In the genomic region with DNA sequence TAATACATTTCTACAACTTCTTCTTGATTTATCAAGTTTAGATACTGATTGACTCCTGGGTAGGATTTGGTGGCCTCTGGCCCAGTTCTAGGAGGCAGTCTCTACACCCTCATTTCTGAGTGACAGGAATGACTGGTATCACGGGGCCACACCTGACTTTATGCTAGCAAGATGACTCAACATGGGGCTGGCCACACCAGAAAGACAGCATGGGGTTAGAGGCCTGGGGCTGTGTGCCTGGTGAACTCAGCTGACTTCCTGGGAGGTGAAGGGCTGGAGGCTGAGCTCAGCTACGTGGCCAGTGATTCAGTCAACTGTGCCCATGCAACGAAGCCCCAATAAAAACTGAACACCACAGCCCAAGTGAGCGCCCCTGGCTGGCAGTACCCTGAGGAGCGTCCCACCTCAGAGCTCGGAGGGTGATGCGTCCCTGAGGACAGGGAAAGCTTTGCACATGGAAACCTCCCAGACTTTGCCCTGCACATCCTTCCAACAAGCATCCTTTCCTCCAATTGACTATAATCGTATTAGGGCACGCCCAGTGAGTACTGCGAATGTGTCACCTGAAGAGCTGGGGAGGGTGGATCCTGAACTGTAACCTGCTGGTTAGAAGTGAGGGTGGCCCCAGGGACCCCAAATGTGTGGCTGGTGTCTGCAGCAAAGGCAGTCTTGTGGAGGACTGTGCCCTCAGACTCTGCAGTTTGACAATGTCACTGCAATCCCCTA, we compare ENCODE assay signal across 8 cellular contexts. TPM values are rescaled to one million over a fixed set of nuclear protein-coding genes. Genes with fewer than 3 reads are reported as not detected.
DNase-seq lines count a peak whose midpoint lies in the region; ATAC-seq and TF ChIP-seq lines count a peak whose summit lies in the region.

No MANE protein-coding gene starts in this region.

- CTCF ChIA-PET in GM10248 (lab: Yijun Ruan, JAX) = interaction anchor here (0.7 to 0.8 kb wide), 2 partner anchors 11 to 13 kb away, joined by 3 read pairs; no protein-coding TSS in a partner anchor
- CTCF ChIA-PET in CD8-positive, alpha-beta memory T cell (lab: Charles Lee) = no interaction called here

- H3K9me3 Mint-ChIP-seq in CD8-positive, alpha-beta memory T cell = no peaks in the 10 kb centered on the region

- H3K4me1 ChIP-seq in foreskin keratinocyte = no peaks in the 10 kb centered on the region
- no peaks in the 10 kb centered on the region for H3K4me1 ChIP-seq in CD8-positive, alpha-beta memory T cell (ENCODE audit: insufficient read depth, low read length)

- DNase-seq in GM10248 (ENCODE audit: extremely low spot score) (peak; percentile 52), MG63 (peak; percentile 49), foreskin keratinocyte (peak; percentile 78 to 93), posterior vena cava (ENCODE audit: low spot score) (no peak), epidermal melanocyte (ENCODE audit: insufficient read length, low spot score) (no peak), globus pallidus (ENCODE audit: low spot score) (no peak)
- no peak for DNase-seq in CD8-positive, alpha-beta memory T cell

- no peak overlapping the region for H3K27ac Mint-ChIP-seq in CD8-positive, alpha-beta memory T cell

- no peaks in the 10 kb centered on the region for H3K4me1 Mint-ChIP-seq in CD8-positive, alpha-beta memory T cell

- no peaks in the 10 kb centered on the region for H3K9me3 ChIP-seq in MG63
- H3K9me3 ChIP-seq in CD8-positive, alpha-beta memory T cell (ENCODE audit: low read length) = no peaks in the 10 kb centered on the region

- no peak for TF ChIP-seq CTCF in GM10248 (IDR thresholded peaks at IDR 0.05; ENCODE audit: control extremely low read depth, extremely low read depth, low read depth, missing control alignments)
- peak; percentile 25 for TF ChIP-seq CTCF in foreskin keratinocyte (conservative IDR thresholded peaks at IDR 0.05)

- no peaks in the 10 kb centered on the region for H3K27me3 ChIP-seq in MG63
- no peaks in the 10 kb centered on the region for H3K27me3 ChIP-seq in foreskin keratinocyte
- no peaks in the 10 kb centered on the region for H3K27me3 ChIP-seq in CD8-positive, alpha-beta memory T cell (ENCODE audit: insufficient read depth, low read length, poor library complexity, severe bottlenecking)

- H3K36me3 Mint-ChIP-seq in CD8-positive, alpha-beta memory T cell = peaks cover 0 to 3% (median 0%) of the 10 kb centered on the region in 3 donors

- intact Hi-C loops in posterior vena cava (cut with DNase I) = no loop called here

- POLR2A ChIA-PET in GM10248 (lab: Yijun Ruan, JAX) = interaction anchor here (0.6 kb wide), 1 partner anchor 18 kb away, joined by 6 read pairs; no protein-coding TSS in a partner anchor
- POLR2A ChIA-PET in CD8-positive, alpha-beta memory T cell (lab: Charles Lee) = no interaction called here

- no peak overlapping the region for H3K4me3 ChIP-seq in MG63
- no peak overlapping the region for H3K4me3 ChIP-seq in CD8-positive, alpha-beta memory T cell (ENCODE audit: low read length)

- H3K4me3 Mint-ChIP-seq in CD8-positive, alpha-beta memory T cell = no peak overlapping the region

- H3K36me3 ChIP-seq in MG63 = peaks cover 17% of the 10 kb centered on the region
- H3K36me3 ChIP-seq in CD8-positive, alpha-beta memory T cell (ENCODE audit: insufficient read depth, low read length) = no peaks in the 10 kb centered on the region

- H3K27me3 Mint-ChIP-seq in CD8-positive, alpha-beta memory T cell = peaks cover 0 to 1% of the 10 kb centered on the region in 2 donors

- ATAC-seq in GM21576 (IDR thresholded peaks at IDR 0.05; ENCODE audit: unreplicated experiment) (peak; percentile 82), foreskin keratinocyte (peak; percentile 99)

- H3K27ac ChIP-seq in foreskin keratinocyte = peak overlapping the region; percentile 50
- no peak overlapping the region for H3K27ac ChIP-seq in CD8-positive, alpha-beta memory T cell (ENCODE audit: low read depth, low read length)

RNA-seq across cellular contexts. Expression of a gene that starts 57.2 kb away (rescaled TPM):
- 105 and 133 TPM in 2 replicates for total RNA-seq in MG63 (2014; rRNA removed; shearing (Covaris generic); ENCODE audit: low replicate concordance)
- total RNA-seq in foreskin keratinocyte (69.3 and 70.0 TPM in 2 replicates), posterior vena cava (10 to 100 TPM; 26.9 to 27.9 TPM)
- polyA plus RNA-seq in foreskin keratinocyte = 39.1 and 44.3 TPM in 2 replicates
- total RNA-seq in CD8-positive, alpha-beta memory T cell = 100 to 1,000 TPM; 102 to 112 TPM
- 55.4 TPM for polyA plus RNA-seq in CD8-positive, alpha-beta memory T cell

Comparison
In these comparisons a context has a peak if more than half of its experiments do, and no peak if none do; other contexts are left out.
1. DNase-seq: peak in GM10248 (single experiment), MG63 (single experiment) and foreskin keratinocyte (2 of 2); none in posterior vena cava (single experiment), CD8-positive, alpha-beta memory T cell (0 of 5), epidermal melanocyte (single experiment) and globus pallidus (single experiment).